8 cellular contexts compared by ENCODE assay signal in genomic region chr2:23385748-23386421, GRCh38. TPM values are rescaled to one million over a fixed set of nuclear protein-coding genes. Genes with fewer than 3 reads are reported as not detected.
DNase-seq lines count a peak whose midpoint lies in the region; ATAC-seq and FAIRE-seq lines count a peak whose summit lies in the region.

No MANE protein-coding gene starts in this region.

- no peaks in the 10 kb centered on the region for H3K36me3 Mint-ChIP-seq in activated CD4-positive, alpha-beta memory T cell treated with anti-CD3 and anti-CD28 coated beads for 36 hours

- DNase-seq in COR-L47 (lab: John Stamatoyannopoulos, UW) (peak; percentile 19), GM19239 (ENCODE audit: insufficient read length, low spot score) (no peak), Right ventricle myocardium superior (no peak), HT-29 (ENCODE audit: low spot score) (no peak)
- DNase-seq in activated CD4-positive, alpha-beta memory T cell treated with anti-CD3 and anti-CD28 coated beads for 36 hours = no peak
- DNase-seq in activated effector memory CD4-positive, alpha-beta T cell treated with anti-CD3 and anti-CD28 coated beads, Interleukin-2, amount 50 U/mL, for 16 hours = no peak

- H3K36me3 ChIP-seq in rectal smooth muscle tissue (ENCODE audit: control insufficient read depth, insufficient read depth, low read length) = no peaks in the 10 kb centered on the region

- intact Hi-C loops in activated CD4-positive, alpha-beta memory T cell treated with anti-CD3 and anti-CD28 coated beads for 36 hours (cut with micrococcal nuclease) = loop anchor here (10.0 kb wide), 1 partner anchor 179 kb away; no protein-coding TSS in a partner anchor
- intact Hi-C loops in Right ventricle myocardium superior (cut with DNase I) = no loop called here

- H3K4me3 ChIP-seq in rectal smooth muscle tissue (ENCODE audit: low read length) = peak overlapping the region; percentile 69

- H3K4me1 Mint-ChIP-seq in activated CD4-positive, alpha-beta memory T cell treated with anti-CD3 and anti-CD28 coated beads for 36 hours (ENCODE audit: low read depth) = peaks cover 19% of the 10 kb centered on the region

- H3K27ac Mint-ChIP-seq in activated CD4-positive, alpha-beta memory T cell treated with anti-CD3 and anti-CD28 coated beads for 36 hours = no peak overlapping the region

- H3K27me3 Mint-ChIP-seq in activated CD4-positive, alpha-beta memory T cell treated with anti-CD3 and anti-CD28 coated beads for 36 hours = peaks cover 61% of the 10 kb centered on the region

- FAIRE-seq in GM19239 (lab: Jason Lieb, UNC) = peak; percentile 11

- peak overlapping the region; percentile 6 for H3K9ac ChIP-seq in rectal smooth muscle tissue (ENCODE audit: low read length)

- POLR2A ChIA-PET in activated CD4-positive, alpha-beta memory T cell treated with anti-CD3 and anti-CD28 coated beads for 36 hours (lab: Charles Lee) = no interaction called here

- H3K4me3 Mint-ChIP-seq in activated CD4-positive, alpha-beta memory T cell treated with anti-CD3 and anti-CD28 coated beads for 36 hours = peak overlapping the region; percentile 66

- H3K27ac ChIP-seq in rectal smooth muscle tissue (ENCODE audit: low read depth, low read length) = peak overlapping the region; percentile 66

- no peaks in the 10 kb centered on the region for H3K9me3 Mint-ChIP-seq in activated CD4-positive, alpha-beta memory T cell treated with anti-CD3 and anti-CD28 coated beads for 36 hours

- H3K27me3 ChIP-seq in rectal smooth muscle tissue (ENCODE audit: control insufficient read depth, insufficient read depth, low read length) = no peaks in the 10 kb centered on the region

- CTCF ChIA-PET in activated CD4-positive, alpha-beta memory T cell treated with anti-CD3 and anti-CD28 coated beads for 36 hours (lab: Charles Lee) = no interaction called here

- ATAC-seq in HG03196 (IDR thresholded peaks at IDR 0.05; ENCODE audit: unreplicated experiment) (peak; percentile 16), Right ventricle myocardium superior (ENCODE audit: poor library complexity) (peak; percentile 24)

- peaks cover 4% of the 10 kb centered on the region for H3K4me1 ChIP-seq in rectal smooth muscle tissue (ENCODE audit: control insufficient read depth, insufficient read depth, low read length)

RNA-seq across cellular contexts. Expression of gene KLHL29, which starts 0.9 kb away (rescaled TPM):
- under 1 TPM; 0.88 to 0.99 TPM for total RNA-seq in activated CD4-positive, alpha-beta memory T cell treated with anti-CD3 and anti-CD28 coated beads for 36 hours
- total RNA-seq in Right ventricle myocardium superior = 0.65 TPM
- 0.18 and 0.94 TPM in 2 replicates for total RNA-seq in HT-29 (2014; rRNA removed; shearing (Covaris generic))
